ENCODE assay signal across 1 cellular context in the genomic region with DNA sequence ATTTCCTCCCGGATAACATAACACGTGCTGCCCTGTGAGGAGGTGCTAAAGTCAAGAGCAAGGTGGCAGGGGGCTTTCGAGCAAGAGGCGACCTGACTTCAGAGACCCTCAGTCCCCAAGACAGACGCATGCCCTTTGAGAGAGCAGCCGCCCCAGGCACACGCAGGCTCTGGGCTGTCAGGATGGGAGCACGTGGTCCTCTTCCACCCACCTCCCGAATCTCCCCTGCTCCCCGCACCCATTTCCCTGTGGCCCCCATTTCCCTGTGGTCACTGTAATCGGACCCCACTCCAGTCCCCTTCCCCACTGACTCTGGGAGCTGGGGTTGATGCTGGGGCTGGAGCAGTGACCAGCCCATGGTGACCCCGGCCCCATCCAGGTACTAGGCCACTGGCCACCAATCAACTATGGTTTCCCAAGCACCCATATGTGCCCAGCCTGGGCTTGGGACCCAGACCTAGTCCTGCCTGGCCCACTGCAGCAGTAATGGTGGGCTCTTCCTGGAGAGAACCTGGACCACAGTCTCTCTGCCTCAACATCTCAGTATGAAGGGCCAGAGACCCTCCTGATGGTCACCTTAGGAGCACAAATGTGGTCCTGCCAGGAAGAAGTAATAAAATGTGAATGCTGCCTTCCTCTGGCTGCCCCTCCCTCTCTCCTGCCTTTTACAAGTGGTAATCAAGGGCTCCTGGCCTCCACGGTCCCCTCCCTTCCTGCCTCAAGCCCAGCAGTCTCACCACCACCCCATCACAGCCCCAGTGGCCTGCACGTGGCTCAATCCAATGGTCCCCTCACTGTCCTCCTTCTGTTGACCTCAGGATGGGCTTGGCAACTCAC.
A peak's percentile ranks its signal among the peaks of the same experiment; 100 is the strongest.
TF ChIP-seq lines count a peak whose summit lies in the region.

No MANE protein-coding gene starts in this region.

TF ChIP-seq in K562, 482 proteins besides CTCF, POLR2A, EP300 and RAD21 (continued from another document):
- TF ChIP-seq ZNF311 (CRISPR knock-in tag; IDR thresholded peaks at IDR 0.05): no peak
- TF ChIP-seq ZNF589 (CRISPR knock-in tag; IDR thresholded peaks at IDR 0.05; ENCODE audit: low read depth): no peak
- no peak for TF ChIP-seq RBM14 (IDR thresholded peaks at IDR 0.05; ENCODE audit: borderline replicate concordance, insufficient read depth, low read depth, low read length)
- no peak for TF ChIP-seq ELF2 (CRISPR knock-in tag; IDR thresholded peaks at IDR 0.05)
- TF ChIP-seq, protein P1, sequence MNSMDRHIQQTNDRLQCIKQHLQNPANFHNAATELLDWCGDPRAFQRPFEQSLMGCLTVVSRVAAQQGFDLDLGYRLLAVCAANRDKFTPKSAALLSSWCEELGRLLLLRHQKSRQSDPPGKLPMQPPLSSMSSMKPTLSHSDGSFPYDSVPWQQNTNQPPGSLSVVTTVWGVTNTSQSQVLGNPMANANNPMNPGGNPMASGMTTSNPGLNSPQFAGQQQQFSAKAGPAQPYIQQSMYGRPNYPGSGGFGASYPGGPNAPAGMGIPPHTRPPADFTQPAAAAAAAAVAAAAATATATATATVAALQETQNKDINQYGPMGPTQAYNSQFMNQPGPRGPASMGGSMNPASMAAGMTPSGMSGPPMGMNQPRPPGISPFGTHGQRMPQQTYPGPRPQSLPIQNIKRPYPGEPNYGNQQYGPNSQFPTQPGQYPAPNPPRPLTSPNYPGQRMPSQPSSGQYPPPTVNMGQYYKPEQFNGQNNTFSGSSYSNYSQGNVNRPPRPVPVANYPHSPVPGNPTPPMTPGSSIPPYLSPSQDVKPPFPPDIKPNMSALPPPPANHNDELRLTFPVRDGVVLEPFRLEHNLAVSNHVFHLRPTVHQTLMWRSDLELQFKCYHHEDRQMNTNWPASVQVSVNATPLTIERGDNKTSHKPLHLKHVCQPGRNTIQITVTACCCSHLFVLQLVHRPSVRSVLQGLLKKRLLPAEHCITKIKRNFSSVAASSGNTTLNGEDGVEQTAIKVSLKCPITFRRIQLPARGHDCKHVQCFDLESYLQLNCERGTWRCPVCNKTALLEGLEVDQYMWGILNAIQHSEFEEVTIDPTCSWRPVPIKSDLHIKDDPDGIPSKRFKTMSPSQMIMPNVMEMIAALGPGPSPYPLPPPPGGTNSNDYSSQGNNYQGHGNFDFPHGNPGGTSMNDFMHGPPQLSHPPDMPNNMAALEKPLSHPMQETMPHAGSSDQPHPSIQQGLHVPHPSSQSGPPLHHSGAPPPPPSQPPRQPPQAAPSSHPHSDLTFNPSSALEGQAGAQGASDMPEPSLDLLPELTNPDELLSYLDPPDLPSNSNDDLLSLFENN (IDR thresholded peaks at IDR 0.05; ENCODE audit: low read depth in 2 of 2, low read length in 2 of 2): 0 out of 4 replicates have a peak, but pooled peaks of 1 of the 2 experiments have one; percentile 9
- no peak for TF ChIP-seq SMAD3 (CRISPR knock-in tag; conservative IDR thresholded peaks at IDR 0.05)
- no peak for TF ChIP-seq NFATC3 (IDR thresholded peaks at IDR 0.05)
- TF ChIP-seq RBM34 (IDR thresholded peaks at IDR 0.05; ENCODE audit: borderline replicate concordance, insufficient read depth, low read length): no peak
- no peak for TF ChIP-seq LEF1 (IDR thresholded peaks at IDR 0.05)
- no peak for TF ChIP-seq PHF8 (IDR thresholded peaks at IDR 0.05; ENCODE audit: borderline replicate concordance, low read length)
- TF ChIP-seq ZNF282 (CRISPR knock-in tag; IDR thresholded peaks at IDR 0.05): no peak
- TF ChIP-seq EGR1 (conservative IDR thresholded peaks at IDR 0.05): peak; percentile 11; the same call in 1 of the 2 replicates
- TF ChIP-seq MYC (IDR thresholded peaks at IDR 0.05; ENCODE audit: low read depth, low read length): 0 out of 2 replicates have a peak, but pooled peaks have one; percentile 22
- TF ChIP-seq MYC (CRISPR knock-in tag; IDR thresholded peaks at IDR 0.05; ENCODE audit: borderline replicate concordance, low read depth): no peak
- 0 out of 2 replicates have a peak, but pooled peaks have one; percentile 14 for TF ChIP-seq RB1 (IDR thresholded peaks at IDR 0.05; ENCODE audit: low read depth)
- TF ChIP-seq KLF13 (tag; IDR thresholded peaks at IDR 0.05; ENCODE audit: borderline replicate concordance, low read depth): 0 out of 2 replicates have a peak, but pooled peaks have one; percentile 7
- TF ChIP-seq FOXA1 (IDR thresholded peaks at IDR 0.05; ENCODE audit: borderline replicate concordance): no peak
- 0 out of 2 replicates have a peak, but pooled peaks have one; percentile 78 for TF ChIP-seq TAF15 (IDR thresholded peaks at IDR 0.05; ENCODE audit: low read depth, low read length)
- no peak for TF ChIP-seq HOXB6 (CRISPR knock-in tag; IDR thresholded peaks at IDR 0.05; ENCODE audit: borderline replicate concordance)
